ENCODE assay signal across 25 cellular contexts in genomic region chr16:66439051-66439730, GRCh38. TPM values are rescaled to one million over a fixed set of nuclear protein-coding genes. Genes with fewer than 3 reads are reported as not detected.
"Had no signal": no experiment of that assay in that cellular context is flagged by ENCODE, and none has a peak within 500 bp of the region (broad histone marks: within the 10 kb centered on the region; RNA-seq: fewer than 3 reads in every experiment).

No MANE protein-coding gene starts in this region.

- ATAC-seq: mucosa of descending colon; naive thymus-derived CD4-positive, alpha-beta T cell; natural killer cell treated with Interleukin-12 subunit alpha and Interleukin-12 subunit beta and Interleukin-15 and Interleukin-18, amount 100 ng/mL, for 72 hours; pancreas; right cardiac atrium; sciatic nerve; stimulated activated naive CD8-positive, alpha-beta T cell treated with anti-CD3 and anti-CD28 coated beads, Interleukin-15, amount 100 ng/mL, for 72 hours had no signal

- DNase-seq: islet precursor cell; left ventricle myocardium inferior; mesendoderm; midbrain; mucosa of descending colon; naive thymus-derived CD4-positive, alpha-beta T cell; nucleus accumbens; pancreas; retina; right cardiac atrium; stimulated activated CD4-positive, alpha-beta T cell treated with anti-CD3 and anti-CD28 coated beads, Interleukin-12 subunit alpha, Interleukin-12 subunit beta, amount 100 ng/mL, for 4 hours; stimulated activated CD4-positive, alpha-beta T cell treated with anti-CD3 and anti-CD28 coated beads, Interleukin-15, amount 100 ng/mL, for 24 hours; stimulated activated CD4-positive, alpha-beta T cell treated with anti-CD3 and anti-CD28 coated beads, Interleukin-2, amount 100 ng/mL, for 24 hours; stimulated activated CD4-positive, alpha-beta T cell treated with anti-CD3 and anti-CD28 coated beads, Interleukin-4, amount 100 ng/mL, for 1 hour; stimulated activated naive CD4-positive, alpha-beta T cell treated with Interleukin-2 at 50 U/mL for 16 hours; stimulated activated naive CD8-positive, alpha-beta T cell treated with anti-CD3 and anti-CD28 coated beads, Interleukin-15, amount 100 ng/mL, for 72 hours; substantia nigra; uterus had no signal

- H3K4me2 ChIP-seq: hepatocyte had no signal

- H3K4me3 ChIP-seq: hepatocyte, left ventricle myocardium inferior, lung, mucosa of descending colon, pancreas, prostate gland, skin epidermis, tibial nerve, uterus had no signal

- H3K4me1 ChIP-seq: left ventricle myocardium inferior, pancreas, prostate gland, tibial nerve, uterus had no signal

- H3K27ac ChIP-seq: hepatocyte, left ventricle myocardium inferior, pancreas, prostate gland, skin epidermis, tibial nerve, uterus had no signal

- H3K36me3 ChIP-seq: left ventricle myocardium inferior, pancreas, prostate gland, tibial nerve, uterus had no signal

- H3K9me3 ChIP-seq: left ventricle myocardium inferior, mucosa of descending colon, pancreas, prostate gland, tibial nerve, uterus had no signal

- H2AFZ ChIP-seq: hepatocyte had no signal

- H3K27me3 ChIP-seq: hepatocyte, pancreas, uterus had no signal

RNA-seq across cellular contexts. Expression of gene BEAN1, which starts 12.1 kb away (rescaled TPM):
- total RNA-seq: naive thymus-derived CD4-positive, alpha-beta T cell; natural killer cell treated with Interleukin-12 subunit alpha and Interleukin-12 subunit beta and Interleukin-15 and Interleukin-18, amount 100 ng/mL, for 72 hours had no signal
- polyA plus RNA-seq: naive thymus-derived CD4-positive, alpha-beta T cell had no signal
